In genomic region chr14:23469127-23469905, GRCh38 we compare ENCODE assay signal across 1 cellular context.
TF ChIP-seq lines count a peak whose summit lies in the region.

A gene with protein sequence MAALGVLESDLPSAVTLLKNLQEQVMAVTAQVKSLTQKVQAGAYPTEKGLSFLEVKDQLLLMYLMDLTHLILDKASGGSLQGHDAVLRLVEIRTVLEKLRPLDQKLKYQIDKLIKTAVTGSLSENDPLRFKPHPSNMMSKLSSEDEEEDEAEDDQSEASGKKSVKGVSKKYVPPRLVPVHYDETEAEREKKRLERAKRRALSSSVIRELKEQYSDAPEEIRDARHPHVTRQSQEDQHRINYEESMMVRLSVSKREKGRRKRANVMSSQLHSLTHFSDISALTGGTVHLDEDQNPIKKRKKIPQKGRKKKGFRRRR (plus strand): TSS chr14:23469703. CDS start chr14:23469716, 13 bp downstream.

TF ChIP-seq in K562, 482 proteins besides CTCF, POLR2A, EP300 and RAD21 (continued from another document and continues in another):
- TF ChIP-seq MYC (IDR thresholded peaks at IDR 0.05; ENCODE audit: low read depth, low read length) (no peak), MYC (CRISPR knock-in tag; IDR thresholded peaks at IDR 0.05; ENCODE audit: borderline replicate concordance, low read depth) (no peak), GATA2 (CRISPR knock-in tag; IDR thresholded peaks at IDR 0.05) (no peak), HDAC6 (IDR thresholded peaks at IDR 0.05; ENCODE audit: low read depth, low read length) (no peak), ZNF586 (CRISPR knock-in tag; conservative IDR thresholded peaks at IDR 0.05) (no peak), CEBPB (tag; IDR thresholded peaks at IDR 0.05) (peak; percentile 67; the same call in 1 of the 2 replicates), ZNF449 (CRISPR knock-in tag; IDR thresholded peaks at IDR 0.05) (no peak), E4F1 (CRISPR knock-in tag; IDR thresholded peaks at IDR 0.05; ENCODE audit: borderline replicate concordance) (no peak), CBFB (CRISPR knock-in tag; IDR thresholded peaks at IDR 0.05) (no peak), TFE3 (CRISPR knock-in tag; IDR thresholded peaks at IDR 0.05) (no peak), ZNF551 (CRISPR knock-in tag; IDR thresholded peaks at IDR 0.05) (no peak), ZBTB1 (CRISPR knock-in tag; IDR thresholded peaks at IDR 0.05; ENCODE audit: borderline replicate concordance, low read depth) (no peak), CC2D1A (IDR thresholded peaks at IDR 0.05) (peak; percentile 95), RFX1 (IDR thresholded peaks at IDR 0.05) (0 out of 2 replicates have a peak, but pooled peaks have one; percentile 8), ZNF280A (IDR thresholded peaks at IDR 0.05; ENCODE audit: low read depth, partially characterized antibody) (no peak), CBX5 (IDR thresholded peaks at IDR 0.05; ENCODE audit: borderline replicate concordance, low read depth) (no peak), FOXK2 (conservative IDR thresholded peaks at IDR 0.05 in 1 of 2, IDR thresholded peaks at IDR 0.05 in 1 of 2; ENCODE audit: low read depth in 2 of 2) (no peak; a peak in 2 of 4 replicates), PCBP1 (IDR thresholded peaks at IDR 0.05; ENCODE audit: low read depth, low read length, poor library complexity, severe bottlenecking) (no peak), ZNF124 (CRISPR knock-in tag; IDR thresholded peaks at IDR 0.05) (no peak), ZNF197 (CRISPR knock-in tag; IDR thresholded peaks at IDR 0.05; ENCODE audit: low read depth) (no peak), CHD1 (IDR thresholded peaks at IDR 0.05; ENCODE audit: low read length) (no peak), RHOXF2B (CRISPR knock-in tag; conservative IDR thresholded peaks at IDR 0.05) (no peak), ZFP30 (CRISPR knock-in tag; IDR thresholded peaks at IDR 0.05; ENCODE audit: borderline replicate concordance) (no peak), NFATC3 (IDR thresholded peaks at IDR 0.05) (no peak), MEIS2 (IDR thresholded peaks at IDR 0.05; ENCODE audit: partially characterized antibody) (peak; percentile 87), ESRRB (CRISPR knock-in tag; IDR thresholded peaks at IDR 0.05; ENCODE audit: borderline replicate concordance) (no peak), RBM25 (IDR thresholded peaks at IDR 0.05; ENCODE audit: low read depth, low read length, severe bottlenecking) (peak; percentile 93), ERF (CRISPR knock-in tag; IDR thresholded peaks at IDR 0.05) (no peak), GMEB1 (CRISPR knock-in tag; IDR thresholded peaks at IDR 0.05) (no peak), RCOR1 (IDR thresholded peaks at IDR 0.05; ENCODE audit: borderline replicate concordance in 1 of 2, low read depth in 2 of 2, low read length in 2 of 2) (peak in 1 of 2 experiments; percentile 41; a peak in 1 of 4 replicates), HMG20A (CRISPR knock-in tag; conservative IDR thresholded peaks at IDR 0.05) (no peak), POLR2G (IDR thresholded peaks at IDR 0.05; ENCODE audit: low read depth, low read length) (peak; percentile 54; the same call in 1 of the 2 replicates), ZNF311 (CRISPR knock-in tag; IDR thresholded peaks at IDR 0.05) (no peak), EP400 (IDR thresholded peaks at IDR 0.05) (peak; percentile 72), ZNF324 (CRISPR knock-in tag; IDR thresholded peaks at IDR 0.05) (no peak), HDAC8 (tag; IDR thresholded peaks at IDR 0.05) (no peak), EGR1 (conservative IDR thresholded peaks at IDR 0.05) (no peak), TAF9B (IDR thresholded peaks at IDR 0.05; ENCODE audit: partially characterized antibody) (peak; percentile 66), HNRNPLL (IDR thresholded peaks at IDR 0.05; ENCODE audit: low read depth, low read length, poor library complexity, severe bottlenecking) (no peak), L3MBTL2 (IDR thresholded peaks at IDR 0.05) (no peak), ZBTB17 (CRISPR knock-in tag; IDR thresholded peaks at IDR 0.05) (no peak), ZNF778 (CRISPR knock-in tag; IDR thresholded peaks at IDR 0.05) (no peak), NR2C2 (CRISPR knock-in tag; IDR thresholded peaks at IDR 0.05) (no peak), NR2C2 (tag; IDR thresholded peaks at IDR 0.05) (peak; percentile 10; the same call in 1 of the 2 replicates), POLR2AphosphoS2 (IDR thresholded peaks at IDR 0.05; ENCODE audit: low read length) (no peak), TEAD4 (IDR thresholded peaks at IDR 0.05; ENCODE audit: low read length) (no peak), TEAD4 (CRISPR knock-in tag; IDR thresholded peaks at IDR 0.05; ENCODE audit: borderline replicate concordance) (no peak)
- TF ChIP-seq, protein P1, sequence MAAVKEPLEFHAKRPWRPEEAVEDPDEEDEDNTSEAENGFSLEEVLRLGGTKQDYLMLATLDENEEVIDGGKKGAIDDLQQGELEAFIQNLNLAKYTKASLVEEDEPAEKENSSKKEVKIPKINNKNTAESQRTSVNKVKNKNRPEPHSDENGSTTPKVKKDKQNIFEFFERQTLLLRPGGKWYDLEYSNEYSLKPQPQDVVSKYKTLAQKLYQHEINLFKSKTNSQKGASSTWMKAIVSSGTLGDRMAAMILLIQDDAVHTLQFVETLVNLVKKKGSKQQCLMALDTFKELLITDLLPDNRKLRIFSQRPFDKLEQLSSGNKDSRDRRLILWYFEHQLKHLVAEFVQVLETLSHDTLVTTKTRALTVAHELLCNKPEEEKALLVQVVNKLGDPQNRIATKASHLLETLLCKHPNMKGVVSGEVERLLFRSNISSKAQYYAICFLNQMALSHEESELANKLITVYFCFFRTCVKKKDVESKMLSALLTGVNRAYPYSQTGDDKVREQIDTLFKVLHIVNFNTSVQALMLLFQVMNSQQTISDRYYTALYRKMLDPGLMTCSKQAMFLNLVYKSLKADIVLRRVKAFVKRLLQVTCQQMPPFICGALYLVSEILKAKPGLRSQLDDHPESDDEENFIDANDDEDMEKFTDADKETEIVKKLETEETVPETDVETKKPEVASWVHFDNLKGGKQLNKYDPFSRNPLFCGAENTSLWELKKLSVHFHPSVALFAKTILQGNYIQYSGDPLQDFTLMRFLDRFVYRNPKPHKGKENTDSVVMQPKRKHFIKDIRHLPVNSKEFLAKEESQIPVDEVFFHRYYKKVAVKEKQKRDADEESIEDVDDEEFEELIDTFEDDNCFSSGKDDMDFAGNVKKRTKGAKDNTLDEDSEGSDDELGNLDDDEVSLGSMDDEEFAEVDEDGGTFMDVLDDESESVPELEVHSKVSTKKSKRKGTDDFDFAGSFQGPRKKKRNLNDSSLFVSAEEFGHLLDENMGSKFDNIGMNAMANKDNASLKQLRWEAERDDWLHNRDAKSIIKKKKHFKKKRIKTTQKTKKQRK (IDR thresholded peaks at IDR 0.05; ENCODE audit: borderline replicate concordance, low read depth, low read length) = peak; percentile 71; the same call in 1 of the 2 replicates
- TF ChIP-seq, protein P2, sequence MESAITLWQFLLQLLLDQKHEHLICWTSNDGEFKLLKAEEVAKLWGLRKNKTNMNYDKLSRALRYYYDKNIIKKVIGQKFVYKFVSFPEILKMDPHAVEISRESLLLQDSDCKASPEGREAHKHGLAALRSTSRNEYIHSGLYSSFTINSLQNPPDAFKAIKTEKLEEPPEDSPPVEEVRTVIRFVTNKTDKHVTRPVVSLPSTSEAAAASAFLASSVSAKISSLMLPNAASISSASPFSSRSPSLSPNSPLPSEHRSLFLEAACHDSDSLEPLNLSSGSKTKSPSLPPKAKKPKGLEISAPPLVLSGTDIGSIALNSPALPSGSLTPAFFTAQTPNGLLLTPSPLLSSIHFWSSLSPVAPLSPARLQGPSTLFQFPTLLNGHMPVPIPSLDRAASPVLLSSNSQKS (CRISPR knock-in tag; IDR thresholded peaks at IDR 0.05) = no peak
- TF ChIP-seq, protein P3, sequence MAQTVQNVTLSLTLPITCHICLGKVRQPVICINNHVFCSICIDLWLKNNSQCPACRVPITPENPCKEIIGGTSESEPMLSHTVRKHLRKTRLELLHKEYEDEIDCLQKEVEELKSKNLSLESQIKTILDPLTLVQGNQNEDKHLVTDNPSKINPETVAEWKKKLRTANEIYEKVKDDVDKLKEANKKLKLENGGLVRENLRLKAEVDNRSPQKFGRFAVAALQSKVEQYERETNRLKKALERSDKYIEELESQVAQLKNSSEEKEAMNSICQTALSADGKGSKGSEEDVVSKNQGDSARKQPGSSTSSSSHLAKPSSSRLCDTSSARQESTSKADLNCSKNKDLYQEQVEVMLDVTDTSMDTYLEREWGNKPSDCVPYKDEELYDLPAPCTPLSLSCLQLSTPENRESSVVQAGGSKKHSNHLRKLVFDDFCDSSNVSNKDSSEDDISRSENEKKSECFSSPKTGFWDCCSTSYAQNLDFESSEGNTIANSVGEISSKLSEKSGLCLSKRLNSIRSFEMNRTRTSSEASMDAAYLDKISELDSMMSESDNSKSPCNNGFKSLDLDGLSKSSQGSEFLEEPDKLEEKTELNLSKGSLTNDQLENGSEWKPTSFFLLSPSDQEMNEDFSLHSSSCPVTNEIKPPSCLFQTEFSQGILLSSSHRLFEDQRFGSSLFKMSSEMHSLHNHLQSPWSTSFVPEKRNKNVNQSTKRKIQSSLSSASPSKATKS (CRISPR knock-in tag; IDR thresholded peaks at IDR 0.05) = no peak
